In the genomic region with DNA sequence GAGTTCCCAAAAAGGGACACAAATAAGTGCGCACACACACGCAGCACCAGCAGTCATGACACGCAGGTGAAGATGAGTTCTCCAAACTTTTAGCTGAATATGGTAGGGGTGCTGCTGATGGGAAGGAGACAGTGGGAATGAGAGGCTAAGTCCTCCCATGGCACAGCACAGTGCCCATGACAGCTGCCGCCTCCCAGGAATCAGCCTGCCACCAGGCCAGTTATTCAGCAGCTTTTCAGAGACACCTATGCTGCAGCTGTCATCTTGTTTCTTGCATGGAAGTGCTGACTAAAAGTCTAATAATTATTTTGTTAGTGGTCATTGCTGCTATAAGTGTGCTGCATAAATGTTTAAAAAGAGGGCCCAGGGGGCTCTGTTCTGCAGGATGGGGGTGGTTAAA, we compare ENCODE assay signal across 19 cellular contexts. TPM values are rescaled to one million over a fixed set of nuclear protein-coding genes. Genes with fewer than 3 reads are reported as not detected.
DNase-seq lines count a peak whose midpoint lies in the region; ATAC-seq and TF ChIP-seq lines count a peak whose summit lies in the region.
"Had no signal": no experiment of that assay in that cellular context is flagged by ENCODE, and none has a peak within 500 bp of the region (broad histone marks: within the 10 kb centered on the region; RNA-seq: fewer than 3 reads in every experiment).

No MANE protein-coding gene starts in this region.

- H3K27ac Mint-ChIP-seq in osteocyte (ENCODE audit: unreplicated experiment) = no peak overlapping the region
- H3K27ac Mint-ChIP-seq: HFFc6 had no signal

- H3K4me3 ChIP-seq in left ventricle myocardium inferior = no peak overlapping the region
- H3K4me3 ChIP-seq: PC-9 had no signal

- no peak overlapping the region for H3K4me3 Mint-ChIP-seq in osteocyte (ENCODE audit: unreplicated experiment)
- H3K4me3 Mint-ChIP-seq: CD4-positive, CD25-positive, alpha-beta regulatory T cell; HFFc6 had no signal

- H3K27me3 ChIP-seq in left ventricle myocardium inferior (ENCODE audit: low read depth) = no peaks in the 10 kb centered on the region

- H3K9me3 Mint-ChIP-seq in osteocyte (ENCODE audit: unreplicated experiment) = no peaks in the 10 kb centered on the region
- H3K9me3 Mint-ChIP-seq: CD4-positive, CD25-positive, alpha-beta regulatory T cell; HFFc6 had no signal

- TF ChIP-seq CTCF in left ventricle myocardium inferior (IDR thresholded peaks at IDR 0.05; ENCODE audit: borderline replicate concordance) (no peak), osteocyte (IDR thresholded peaks at IDR 0.05) (no peak)

- H3K9me3 ChIP-seq in left ventricle myocardium inferior (replicated peaks) = no peaks in the 10 kb centered on the region

- H3K36me3 Mint-ChIP-seq in osteocyte (ENCODE audit: unreplicated experiment) = no peaks in the 10 kb centered on the region
- H3K36me3 Mint-ChIP-seq: CD4-positive, CD25-positive, alpha-beta regulatory T cell had no signal

- peaks cover 45% of the 10 kb centered on the region for H3K4me1 ChIP-seq in left ventricle myocardium inferior

- no peaks in the 10 kb centered on the region for H3K27me3 Mint-ChIP-seq in osteocyte (ENCODE audit: unreplicated experiment)

- ATAC-seq in Right ventricle myocardium inferior = no peak
- no peak for ATAC-seq in left lobe of liver
- ATAC-seq in HG02588 (IDR thresholded peaks at IDR 0.05; ENCODE audit: unreplicated experiment) = no peak

- no peaks in the 10 kb centered on the region for H3K36me3 ChIP-seq in left ventricle myocardium inferior

- no peak for DNase-seq in left ventricle myocardium inferior
- DNase-seq in Right ventricle myocardium inferior (ENCODE audit: missing footprints) = no peak
- peak; percentile 29 for DNase-seq in left lobe of liver (ENCODE audit: low spot score)
- peak; percentile 53 for DNase-seq in osteocyte (ENCODE audit: extremely low spot score, unreplicated experiment)
- DNase-seq in hepatic stellate cell (ENCODE audit: low spot score) = no peak
- no peak for DNase-seq in NCI-H1092 treated with DMSO at 0.1 percent for 48 hours (lab: John Stamatoyannopoulos, UW)
- DNase-seq: CD4-positive, CD25-positive, alpha-beta regulatory T cell; DMS79 treated with DMSO at 0.1 percent for 48 hours; H7; HFFc6; Kasumi-1; NCI-H1417; NCI-H187 treated with DMSO at 0.1 percent for 48 hours; NCI-H2107; NCI-H446 treated with DMSO at 0.1 percent for 48 hours; RPMI8226 had no signal

- peaks cover 12% of the 10 kb centered on the region for H3K4me1 Mint-ChIP-seq in osteocyte (ENCODE audit: unreplicated experiment)

- H3K27ac ChIP-seq in left ventricle myocardium inferior (replicated peaks) = peak overlapping the region; percentile 53
- H3K27ac ChIP-seq: PC-9 had no signal

- intact Hi-C loops in left ventricle myocardium inferior (cut with micrococcal nuclease) = loop anchor here (10.0 kb wide), 1 partner anchor 303 kb away; a partner anchor contains a TSS
- intact Hi-C loops in Right ventricle myocardium inferior (cut with DNase I) = no loop called here

RNA-seq across cellular contexts. Expression of a gene that starts 12.2 kb away (rescaled TPM):
- 0.25 TPM for total RNA-seq in left ventricle myocardium inferior
- total RNA-seq in Right ventricle myocardium inferior = 0.14 TPM
- total RNA-seq in left lobe of liver = 0.08 TPM
- not detected in 2 replicates for total RNA-seq in osteocyte
- total RNA-seq: CD4-positive, CD25-positive, alpha-beta regulatory T cell; H7; MCF 10A; PC-9 had no signal

RNA-seq across cellular contexts. Expression of a gene that starts 18.6 kb away (rescaled TPM):
- total RNA-seq in left ventricle myocardium inferior (101 TPM), Right ventricle myocardium inferior (83.3 TPM), left lobe of liver (209 TPM), osteocyte (34.2 and 40.1 TPM in 2 replicates)

Comparison
In these comparisons a context has a peak if more than half of its experiments do, and no peak if none do; other contexts are left out.
1. DNase-seq: peak in left lobe of liver (single experiment) and osteocyte (single experiment); none in left ventricle myocardium inferior (single experiment), Right ventricle myocardium inferior (single experiment), hepatic stellate cell (single experiment) and NCI-H1092 treated with DMSO at 0.1 percent for 48 hours (single experiment).